In genomic region chr3:172129868-172130751, GRCh38 we compare ENCODE assay signal across 8 cellular contexts.
DNase-seq lines count a peak whose midpoint lies in the region; ATAC-seq and TF ChIP-seq lines count a peak whose summit lies in the region.

No MANE protein-coding gene starts in this region.

- TF ChIP-seq CTCF in foreskin fibroblast (IDR thresholded peaks at IDR 0.05; ENCODE audit: low read depth, low read length), result no peak
- TF ChIP-seq CTCF in progenitor cell of endocrine pancreas (IDR thresholded peaks at IDR 0.05; ENCODE audit: unreplicated experiment), result no peak

- no peak overlapping the region for H3K4me3 ChIP-seq in foreskin fibroblast (ENCODE audit: low read depth in 1 of 2, low read length in 2 of 2)

- peaks cover 45% of the 10 kb centered on the region for H3K36me3 Mint-ChIP-seq in activated T-helper 2 cell treated with anti-CD3 and anti-CD28 coated beads, Interferon-gamma antibody, Interleukin-2, Interleukin-4, amounts not matched to agents 10 μg/mL and 5 μg/mL and 100 μg/mL, durations not matched to agents 14 hours and 24 hours and 36 hours (ENCODE audit: low read depth)
- peaks cover 38% of the 10 kb centered on the region for H3K36me3 Mint-ChIP-seq in progenitor cell of endocrine pancreas (ENCODE audit: insufficient read depth)

- H3K4me1 Mint-ChIP-seq in activated T-helper 2 cell treated with anti-CD3 and anti-CD28 coated beads, Interferon-gamma antibody, Interleukin-2, Interleukin-4, amounts not matched to agents 10 μg/mL and 5 μg/mL and 100 μg/mL, durations not matched to agents 14 hours and 24 hours and 36 hours (ENCODE audit: low read depth), result peaks cover 60% of the 10 kb centered on the region
- H3K4me1 Mint-ChIP-seq in progenitor cell of endocrine pancreas (ENCODE audit: low read depth), result peaks cover 49% of the 10 kb centered on the region

- H3K4me3 Mint-ChIP-seq in activated T-helper 2 cell treated with anti-CD3 and anti-CD28 coated beads, Interferon-gamma antibody, Interleukin-2, Interleukin-4, amounts not matched to agents 10 μg/mL and 5 μg/mL and 100 μg/mL, durations not matched to agents 14 hours and 24 hours and 36 hours (ENCODE audit: low read depth), result no peak overlapping the region
- H3K4me3 Mint-ChIP-seq in progenitor cell of endocrine pancreas (ENCODE audit: low read depth), result no peak overlapping the region

- intact Hi-C loops in activated T-helper 2 cell treated with anti-CD3 and anti-CD28 coated beads, Interferon-gamma antibody, Interleukin-2, Interleukin-4, amounts not matched to agents 10 μg/mL and 5 μg/mL and 100 μg/mL, durations not matched to agents 14 hours and 24 hours and 36 hours (cut with micrococcal nuclease), result loop anchor here (1.0 to 10.0 kb wide), 5 partner anchors 23 to 465 kb away; partner anchors contain the start of gene FNDC3B

- peak overlapping the region; percentile 82 for H3K27ac Mint-ChIP-seq in activated T-helper 2 cell treated with anti-CD3 and anti-CD28 coated beads, Interferon-gamma antibody, Interleukin-2, Interleukin-4, amounts not matched to agents 10 μg/mL and 5 μg/mL and 100 μg/mL, durations not matched to agents 14 hours and 24 hours and 36 hours
- H3K27ac Mint-ChIP-seq in progenitor cell of endocrine pancreas, result peak overlapping the region; percentile 85

- H3K27me3 Mint-ChIP-seq in activated T-helper 2 cell treated with anti-CD3 and anti-CD28 coated beads, Interferon-gamma antibody, Interleukin-2, Interleukin-4, amounts not matched to agents 10 μg/mL and 5 μg/mL and 100 μg/mL, durations not matched to agents 14 hours and 24 hours and 36 hours (ENCODE audit: low read depth), result no peaks in the 10 kb centered on the region
- no peaks in the 10 kb centered on the region for H3K27me3 Mint-ChIP-seq in progenitor cell of endocrine pancreas

- ATAC-seq in GM18511 (IDR thresholded peaks at IDR 0.05; ENCODE audit: unreplicated experiment), result peak; percentile 34

- DNase-seq in activated T-helper 2 cell treated with anti-CD3 and anti-CD28 coated beads, Interferon-gamma antibody, Interleukin-2, Interleukin-4, amounts not matched to agents 10 μg/mL and 5 μg/mL and 100 μg/mL, durations not matched to agents 14 hours and 24 hours and 36 hours (ENCODE audit: low spot score), result peak; percentile 36
- DNase-seq in foreskin fibroblast, result peak; percentile 99
- DNase-seq in progenitor cell of endocrine pancreas (ENCODE audit: low spot score, unreplicated experiment), result no peak
- no peak for DNase-seq in NCI-H82 treated with DMSO at 0.1 percent for 48 hours (lab: John Stamatoyannopoulos, UW; ENCODE audit: unreplicated experiment)
- DNase-seq in NCI-H526 (lab: John Stamatoyannopoulos, UW), result no peak
- DNase-seq in putamen (ENCODE audit: low spot score), result no peak

- peaks cover 4% of the 10 kb centered on the region for H3K9me3 Mint-ChIP-seq in activated T-helper 2 cell treated with anti-CD3 and anti-CD28 coated beads, Interferon-gamma antibody, Interleukin-2, Interleukin-4, amounts not matched to agents 10 μg/mL and 5 μg/mL and 100 μg/mL, durations not matched to agents 14 hours and 24 hours and 36 hours
- H3K9me3 Mint-ChIP-seq in progenitor cell of endocrine pancreas (ENCODE audit: low read depth), result peaks cover 5% of the 10 kb centered on the region

TF ChIP-seq in PFSK-1, 5 proteins besides CTCF, POLR2A, EP300 and RAD21:
- TF ChIP-seq TAF1 (IDR thresholded peaks at IDR 0.05; ENCODE audit: borderline replicate concordance, insufficient read depth, low read length), result no peak
- peak; percentile 60 for TF ChIP-seq FOXP2 (optimal IDR thresholded peaks at IDR 0.05; ENCODE audit: borderline replicate concordance, extremely low read depth, extremely low read length, insufficient read depth)
- no peak for TF ChIP-seq POLR2AphosphoS5 (IDR thresholded peaks at IDR 0.05; ENCODE audit: low read depth, low read length)
- TF ChIP-seq REST (IDR thresholded peaks at IDR 0.05; ENCODE audit: insufficient read depth in 1 of 2, low read depth in 2 of 2, low read length in 2 of 2), result no peak
- peak; percentile 22; the same call in 1 of the 2 replicates for TF ChIP-seq SIN3A (IDR thresholded peaks at IDR 0.05; ENCODE audit: borderline replicate concordance, insufficient read depth, low read length)

Comparison
In these comparisons a context has a peak if more than half of its experiments do, and no peak if none do; other contexts are left out.
1. DNase-seq: peak in activated T-helper 2 cell treated with anti-CD3 and anti-CD28 coated beads, Interferon-gamma antibody, Interleukin-2, Interleukin-4, amounts not matched to agents 10 μg/mL and 5 μg/mL and 100 μg/mL, durations not matched to agents 14 hours and 24 hours and 36 hours (single experiment) and foreskin fibroblast (2 of 2); none in progenitor cell of endocrine pancreas (single experiment), NCI-H82 treated with DMSO at 0.1 percent for 48 hours (single experiment), NCI-H526 (0 of 2) and putamen (single experiment).